8 cellular contexts compared by ENCODE assay signal in genomic region chr7:4724648-4725013, GRCh38. TPM values are rescaled to one million over a fixed set of nuclear protein-coding genes. Genes with fewer than 3 reads are reported as not detected.
DNase-seq lines count a peak whose midpoint lies in the region; TF ChIP-seq lines count a peak whose summit lies in the region.

No MANE protein-coding gene starts in this region.

- no peak overlapping the region for H2AK5ac ChIP-seq in H9 (ENCODE audit: insufficient read length, low read length)

- intact Hi-C loops in MCF 10A (cut with micrococcal nuclease) = no loop called here

- H3K4me1 Mint-ChIP-seq in activated naive CD4-positive, alpha-beta T cell treated with anti-CD3 and anti-CD28 coated beads, Interleukin-2, amount 10 ng/mL, durations not matched to agents 7 days and 5 days = peaks cover 54% of the 10 kb centered on the region
- H3K4me1 Mint-ChIP-seq in MCF 10A (ENCODE audit: insufficient read depth, unreplicated experiment) = peaks cover 21% of the 10 kb centered on the region
- peaks cover 4 to 9% of the 10 kb centered on the region in 2 experiments; a peak in 3 of 4 replicates for H3K4me1 Mint-ChIP-seq in H9

- H3K4me3 ChIP-seq in HL-60 (replicated peaks; ENCODE audit: insufficient read depth, low read length) (peak overlapping the region; percentile 39), liver (ENCODE audit: low read depth in 1 of 3, low read length in 3 of 3) (peak overlapping the region; percentile 53 to 69 (median 66)), urinary bladder (ENCODE audit: low read depth, low read length) (peak overlapping the region; percentile 42)

- POLR2A ChIA-PET in MCF 10A (lab: Yijun Ruan, JAX) = interaction anchor here (1.3 to 3.4 kb wide), 6 partner anchors 9 to 83 kb away, joined by 4 to 25 read pairs (median 10); partner anchors contain the start of gene AP5Z1

- TF ChIP-seq RAD21 in liver (IDR thresholded peaks at IDR 0.05) = no peak

- H3K4me2 ChIP-seq in H9 (ENCODE audit: insufficient read depth, insufficient read length, low read length) = no peak overlapping the region

- peaks cover 2 to 27% (median 10%) of the 10 kb centered on the region in 4 donors for H3K4me1 ChIP-seq in liver (ENCODE audit: control insufficient read depth in 4 of 4, insufficient read depth in 4 of 4, low read length in 3 of 4)
- no peaks in the 10 kb centered on the region for H3K4me1 ChIP-seq in urinary bladder (ENCODE audit: insufficient read depth)
- no peaks in the 10 kb centered on the region for H3K4me1 ChIP-seq in H9 (ENCODE audit: insufficient read depth, low read length)

- H3K79me1 ChIP-seq in H9 (ENCODE audit: insufficient read depth, low read depth, low read length, poor library complexity, severe bottlenecking) = no peaks in the 10 kb centered on the region

- H4K8ac ChIP-seq in H9 (replicated peaks; ENCODE audit: insufficient read length, low read depth, low read length) = no peak overlapping the region

- no peak overlapping the region for H2BK12ac ChIP-seq in H9 (ENCODE audit: insufficient read length, low read depth, low read length)

- H3K18ac ChIP-seq in H9 (ENCODE audit: insufficient read length, low read depth, low read length) = no peak overlapping the region

- no TSS peak for BruUV-seq in MCF 10A (replicated peaks; lab: Mats Ljungman, UMichigan)

- H3K27ac Mint-ChIP-seq in activated naive CD4-positive, alpha-beta T cell treated with anti-CD3 and anti-CD28 coated beads, Interleukin-2, amount 10 ng/mL, durations not matched to agents 7 days and 5 days = peak overlapping the region; percentile 87
- peak overlapping the region; percentile 95 for H3K27ac Mint-ChIP-seq in MCF 10A (ENCODE audit: low read depth, unreplicated experiment)
- H3K27ac Mint-ChIP-seq in H9 = no peak overlapping the region

- H3K14ac ChIP-seq in H9 (ENCODE audit: insufficient read depth, low read length) = no peak overlapping the region; the same call in 1 of the 2 replicates

- H3K9ac ChIP-seq in liver (ENCODE audit: low read depth in 1 of 2, low read length in 2 of 2) (peak overlapping the region; percentile 8 to 93), H9 (ENCODE audit: extremely low read depth, insufficient read length, low read length) (no peak overlapping the region)

- H2BK5ac ChIP-seq in H9 (ENCODE audit: insufficient read length, low read length) = no peak overlapping the region

- no peak overlapping the region for H2AFZ ChIP-seq in H9 (ENCODE audit: low read length)

- H4K91ac ChIP-seq in H9 (ENCODE audit: insufficient read length, low read depth, low read length) = no peak overlapping the region

- TF ChIP-seq CTCF in HL-60 (IDR thresholded peaks at IDR 0.05; ENCODE audit: insufficient read depth, low read length) (no peak), MCF 10A (IDR thresholded peaks at IDR 0.05; ENCODE audit: unreplicated experiment) (no peak), liver (IDR thresholded peaks at IDR 0.05; ENCODE audit: low read depth, low read length, missing input control) (no peak), H9 (conservative IDR thresholded peaks at IDR 0.05) (no peak)

- CTCF ChIA-PET in activated naive CD4-positive, alpha-beta T cell treated with anti-CD3 and anti-CD28 coated beads, Interleukin-2, amount 10 ng/mL, durations not matched to agents 7 days and 5 days (lab: Charles Lee) = interaction anchor here (0.7 to 1.7 kb wide), 12 partner anchors 19 to 118 kb away, joined by 3 to 6 read pairs (median 3); partner anchors contain the start of gene AP5Z1
- CTCF ChIA-PET in MCF 10A (lab: Yijun Ruan, JAX) = interaction anchor here (0.7 to 0.8 kb wide), 2 partner anchors 32 to 51 kb away, joined by 3 to 4 read pairs; partner anchors contain the start of gene AP5Z1

- WGBS in liver = 44% methylated on average over 6 of the region's 6 CpGs
- 44% methylated on average over 6 of the region's 6 CpGs for WGBS in urinary bladder
- WGBS in H9 (ENCODE audit: extremely low coverage, insufficient read length, low lambda C conversion rate) = no CpG with 5 or more reads among the region's 6 CpGs

- no peak overlapping the region for H2BK15ac ChIP-seq in H9 (ENCODE audit: low read depth, low read length)

- H3K23ac ChIP-seq in H9 (ENCODE audit: insufficient read length, low read depth, low read length) = no peak overlapping the region

- peaks cover 27% of the 10 kb centered on the region for H3K36me3 Mint-ChIP-seq in activated naive CD4-positive, alpha-beta T cell treated with anti-CD3 and anti-CD28 coated beads, Interleukin-2, amount 10 ng/mL, durations not matched to agents 7 days and 5 days
- H3K36me3 Mint-ChIP-seq in MCF 10A (ENCODE audit: insufficient read depth, unreplicated experiment) (peaks cover 48% of the 10 kb centered on the region), H9 (ENCODE audit: insufficient read depth in 1 of 3, low read depth in 3 of 3) (peaks cover 0 to 2% (median 0%) of the 10 kb centered on the region in 3 experiments; a peak in 1 of 7 replicates)

- H3K9me3 ChIP-seq in liver (ENCODE audit: control insufficient read depth in 4 of 4, low read length in 3 of 4) = no peaks in the 10 kb centered on the region
- H3K9me3 ChIP-seq in H9 (ENCODE audit: control insufficient read depth, low read depth, low read length) = no peaks in the 10 kb centered on the region

- no peaks in the 10 kb centered on the region for H4K20me1 ChIP-seq in H9 (ENCODE audit: control insufficient read depth, insufficient read depth, insufficient read length)

- no peak for DNase-seq in activated naive CD4-positive, alpha-beta T cell treated with anti-CD3 and anti-CD28 coated beads, Interleukin-2, amount 10 ng/mL, durations not matched to agents 7 days and 5 days
- no peak for DNase-seq in activated naive CD4-positive, alpha-beta T cell treated with anti-CD3 and anti-CD28 coated beads, Interleukin-2, amount 50 U/mL, for 16 hours
- no peak for DNase-seq in HL-60 (ENCODE audit: low read depth in 1 of 2, low spot score in 1 of 2)
- DNase-seq in MCF 10A (ENCODE audit: unreplicated experiment) = peak; percentile 11
- no peak for DNase-seq in H9
- DNase-seq in medulla oblongata (ENCODE audit: extremely low spot score) = no peak

- H3K4me3 Mint-ChIP-seq in activated naive CD4-positive, alpha-beta T cell treated with anti-CD3 and anti-CD28 coated beads, Interleukin-2, amount 10 ng/mL, durations not matched to agents 7 days and 5 days = peak overlapping the region; percentile 86
- peak overlapping the region; percentile 87 for H3K4me3 Mint-ChIP-seq in MCF 10A (ENCODE audit: unreplicated experiment)
- H3K4me3 Mint-ChIP-seq in H9 = no peak overlapping the region

- H3K27me3 ChIP-seq in HL-60 (ENCODE audit: insufficient read depth, poor library complexity, severe bottlenecking) (no peaks in the 10 kb centered on the region), liver (ENCODE audit: control insufficient read depth in 4 of 4, insufficient read depth in 4 of 4, low read length in 3 of 4) (no peaks in the 10 kb centered on the region), H9 (ENCODE audit: insufficient read depth, low read length) (no peaks in the 10 kb centered on the region)

- no peaks in the 10 kb centered on the region for H3K23me2 ChIP-seq in H9 (ENCODE audit: insufficient read length, low read depth, low read length, poor library complexity, severe bottlenecking)

- H3K4ac ChIP-seq in H9 (ENCODE audit: low read depth, low read length) = no peak overlapping the region

- no peaks in the 10 kb centered on the region for H3K79me2 ChIP-seq in H9 (ENCODE audit: insufficient read depth, low read length)

- no peaks in the 10 kb centered on the region for H3K9me3 Mint-ChIP-seq in activated naive CD4-positive, alpha-beta T cell treated with anti-CD3 and anti-CD28 coated beads, Interleukin-2, amount 10 ng/mL, durations not matched to agents 7 days and 5 days
- H3K9me3 Mint-ChIP-seq in MCF 10A (ENCODE audit: unreplicated experiment) (no peaks in the 10 kb centered on the region), H9 (no peaks in the 10 kb centered on the region)

- H3K27me3 Mint-ChIP-seq in activated naive CD4-positive, alpha-beta T cell treated with anti-CD3 and anti-CD28 coated beads, Interleukin-2, amount 10 ng/mL, durations not matched to agents 7 days and 5 days = no peaks in the 10 kb centered on the region
- no peaks in the 10 kb centered on the region for H3K27me3 Mint-ChIP-seq in MCF 10A (ENCODE audit: insufficient read depth, unreplicated experiment)
- H3K27me3 Mint-ChIP-seq in H9 (ENCODE audit: low read depth) = peaks cover 7% of the 10 kb centered on the region

- no peak overlapping the region for H4K5ac ChIP-seq in H9 (ENCODE audit: insufficient read length, low read depth, low read length)

- H3K36me3 ChIP-seq in liver (ENCODE audit: control insufficient read depth in 4 of 4, insufficient read depth in 3 of 4, low read depth in 1 of 4, low read length in 3 of 4) (peaks cover 0 to 5% (median 2%) of the 10 kb centered on the region in 4 donors), urinary bladder (ENCODE audit: insufficient read depth) (no peaks in the 10 kb centered on the region)

- H3K27ac ChIP-seq in HL-60 (replicated peaks) (no peak overlapping the region), liver (ENCODE audit: low read depth in 1 of 2, low read length in 2 of 2) (peak overlapping the region; percentile 99), urinary bladder (ENCODE audit: low read depth) (peak overlapping the region; percentile 89), H9 (ENCODE audit: insufficient read length, low read depth, low read length) (no peak overlapping the region)

- no peak overlapping the region for H3K56ac ChIP-seq in H9 (ENCODE audit: insufficient read length, low read depth, low read length)

- H2BK120ac ChIP-seq in H9 (ENCODE audit: low read depth, low read length, poor library complexity, severe bottlenecking) = no peak overlapping the region

- no peak overlapping the region for H2BK20ac ChIP-seq in H9 (ENCODE audit: low read depth, low read length, poor library complexity, severe bottlenecking)

- no peak overlapping the region for H3T11ph ChIP-seq in H9 (ENCODE audit: low read length)

RNA-seq across cellular contexts. Expression of gene FOXK1, which starts 42.5 kb away (rescaled TPM):
- 37.7 and 43.8 TPM in 2 replicates for total RNA-seq in MCF 10A (2022)
- 1 to 10 TPM; 7.5 to 8.5 TPM for total RNA-seq in liver
- polyA plus RNA-seq in liver = 1 to 10 TPM; 1.2 to 1.3 TPM
- total RNA-seq in urinary bladder = 22.2 TPM
- 8.1 TPM for polyA plus RNA-seq in urinary bladder
- 14.4 and 14.8 TPM in 2 replicates for total RNA-seq in H9 (2021)

RNA-seq across cellular contexts. Expression of gene AP5Z1, which starts 50.8 kb away (rescaled TPM):
- total RNA-seq in MCF 10A (2022) (26.5 and 35.0 TPM in 2 replicates), liver (10 to 100 TPM; 14.5 to 16.0 TPM), urinary bladder (15.8 TPM), H9 (2021) (38.3 and 39.2 TPM in 2 replicates)
- polyA plus RNA-seq in liver (10 to 100 TPM; 10.2 to 14.0 TPM), urinary bladder (29.3 TPM)

Comparison
In these comparisons a context has a peak if more than half of its experiments do, and no peak if none do; other contexts are left out.
1. H3K27ac Mint-ChIP-seq: peak in activated naive CD4-positive, alpha-beta T cell treated with anti-CD3 and anti-CD28 coated beads, Interleukin-2, amount 10 ng/mL, durations not matched to agents 7 days and 5 days (single experiment) and MCF 10A (single experiment); none in H9 (0 of 3).
2. H3K4me3 Mint-ChIP-seq: peak in activated naive CD4-positive, alpha-beta T cell treated with anti-CD3 and anti-CD28 coated beads, Interleukin-2, amount 10 ng/mL, durations not matched to agents 7 days and 5 days (single experiment) and MCF 10A (single experiment); none in H9 (0 of 2).
3. H3K27ac ChIP-seq: peak in liver (2 of 2) and urinary bladder (single experiment); none in HL-60 (single experiment) and H9 (single experiment).
4. Peak in every context shown above with its lines, with median percentiles within 50 percentile points of each other: H3K4me3 ChIP-seq.